ENCODE assay signal across 8 cellular contexts in genomic region chr16:57809843-57810196, GRCh38. TPM values are rescaled to one million over a fixed set of nuclear protein-coding genes. Genes with fewer than 3 reads are reported as not detected.
DNase-seq lines count a peak whose midpoint lies in the region; ATAC-seq, FAIRE-seq and TF ChIP-seq lines count a peak whose summit lies in the region.

No MANE protein-coding gene starts in this region.

- H3K4me1 Mint-ChIP-seq in progenitor cell of endocrine pancreas (ENCODE audit: low read depth), result peaks cover 36% of the 10 kb centered on the region

- H3K27me3 Mint-ChIP-seq in progenitor cell of endocrine pancreas, result peaks cover 8% of the 10 kb centered on the region

- no peak overlapping the region for H3K4me3 ChIP-seq in bronchial epithelial cell (ENCODE audit: low read depth, low read length)

- ATAC-seq in GM19351 (IDR thresholded peaks at IDR 0.05; ENCODE audit: unreplicated experiment), result peak; percentile 6
- ATAC-seq in HG03354 (IDR thresholded peaks at IDR 0.05; ENCODE audit: poor library complexity, severe bottlenecking, unreplicated experiment), result peak; percentile 21
- ATAC-seq in sciatic nerve, result no peak
- no peak for ATAC-seq in GM21423 (IDR thresholded peaks at IDR 0.05; ENCODE audit: unreplicated experiment)

- no peak overlapping the region for H3K4me3 Mint-ChIP-seq in progenitor cell of endocrine pancreas (ENCODE audit: low read depth)

- no peaks in the 10 kb centered on the region for H3K9me3 Mint-ChIP-seq in progenitor cell of endocrine pancreas (ENCODE audit: low read depth)

- peak overlapping the region; percentile 94 for H3K27ac Mint-ChIP-seq in progenitor cell of endocrine pancreas

- intact Hi-C loops in sciatic nerve (cut with DNase I), result loop anchor here (10.0 kb wide), 1 partner anchor 55 kb away; no protein-coding TSS in a partner anchor

- no peaks in the 10 kb centered on the region for H3K27me3 ChIP-seq in bronchial epithelial cell (ENCODE audit: control insufficient read depth, insufficient read depth, low read length)

- H3K36me3 Mint-ChIP-seq in progenitor cell of endocrine pancreas (ENCODE audit: insufficient read depth), result no peaks in the 10 kb centered on the region

- TF ChIP-seq CTCF in bronchial epithelial cell (IDR thresholded peaks at IDR 0.05; ENCODE audit: insufficient read depth, low read length, severe bottlenecking) (no peak), progenitor cell of endocrine pancreas (IDR thresholded peaks at IDR 0.05; ENCODE audit: unreplicated experiment) (no peak), GM10266 (IDR thresholded peaks at IDR 0.05; ENCODE audit: control insufficient read depth, insufficient read depth, low read depth, missing control alignments) (no peak)

- peak; percentile 59 for DNase-seq in bronchial epithelial cell (ENCODE audit: low read depth)
- DNase-seq in progenitor cell of endocrine pancreas (ENCODE audit: low spot score, unreplicated experiment), result no peak
- DNase-seq in sciatic nerve (ENCODE audit: low spot score), result no peak
- no peak for DNase-seq in GM10266 (ENCODE audit: extremely low spot score)
- DNase-seq in cerebellum (ENCODE audit: low spot score), result no peak

- FAIRE-seq in bronchial epithelial cell (lab: Jason Lieb, UNC), result no peak

- no peaks in the 10 kb centered on the region for H3K36me3 ChIP-seq in bronchial epithelial cell (ENCODE audit: control insufficient read depth, insufficient read depth, low read length)

RNA-seq across cellular contexts. Expression of gene KIFC3, which starts 7.5 kb away (rescaled TPM):
- total RNA-seq in bronchial epithelial cell, result 34.8 and 35.8 TPM in 2 replicates
- 27.6 and 34.5 TPM in 2 replicates for total RNA-seq in progenitor cell of endocrine pancreas
- total RNA-seq in sciatic nerve, result 94.3 TPM
- 14.0 TPM for total RNA-seq in cerebellum

Comparison
In these comparisons a context has a peak if more than half of its experiments do, and no peak if none do; other contexts are left out.
1. ATAC-seq: peak in GM19351 (single experiment) and HG03354 (single experiment); none in sciatic nerve (single experiment) and GM21423 (single experiment).